ENCODE assay signal across 26 cellular contexts in genomic region chr6:81812416-81812815, GRCh38. TPM values are rescaled to one million over a fixed set of nuclear protein-coding genes. Genes with fewer than 3 reads are reported as not detected.
DNase-seq lines count a peak whose midpoint lies in the region; ATAC-seq and TF ChIP-seq lines count a peak whose summit lies in the region.
"Had no signal": no experiment of that assay in that cellular context is flagged by ENCODE, and none has a peak within 500 bp of the region (broad histone marks: within the 10 kb centered on the region; RNA-seq: fewer than 3 reads in every experiment).

No MANE protein-coding gene starts in this region.

- intact Hi-C loops in CD14-positive monocyte (cut with micrococcal nuclease): loop anchor here (5.0 to 10.0 kb wide), 2 partner anchors 58 to 60 kb away; partner anchors contain the start of gene TENT5A (in 2 of the 2)
- intact Hi-C loops in lower lobe of right lung (cut with DNase I): no loop called here

- H3K79me2 ChIP-seq in OCI-LY3 (ENCODE audit: low read length): no peaks in the 10 kb centered on the region

- H3K27me3 Mint-ChIP-seq in CD14-positive monocyte (ENCODE audit: low read depth in 3 of 3): no peaks in the 10 kb centered on the region

- peaks cover 71% of the 10 kb centered on the region for H3K4me1 Mint-ChIP-seq in CD14-positive monocyte

- H3K9me3 ChIP-seq in OCI-LY3 (ENCODE audit: insufficient read depth, low read length): no peaks in the 10 kb centered on the region
- no peaks in the 10 kb centered on the region for H3K9me3 ChIP-seq in lower lobe of right lung
- H3K9me3 ChIP-seq: ascending aorta, esophagus muscularis mucosa, psoas muscle, tibial nerve had no signal

- H3K4me1 ChIP-seq in OCI-LY3 (ENCODE audit: low read length) (peaks cover 39% of the 10 kb centered on the region), lower lobe of right lung (peaks cover 6% of the 10 kb centered on the region)
- H3K4me1 ChIP-seq: psoas muscle had no signal

- H3K4me3 ChIP-seq in OCI-LY3 (ENCODE audit: low read length): no peak overlapping the region
- peak overlapping the region; percentile 0 for H3K4me3 ChIP-seq in lower lobe of right lung
- no peak overlapping the region for H3K4me3 ChIP-seq in coronary artery
- H3K4me3 ChIP-seq: ascending aorta, esophagus muscularis mucosa, psoas muscle, skin epidermis, tibial nerve had no signal

- ATAC-seq in lower lobe of right lung: no peak
- no peak for ATAC-seq in GM18511 (IDR thresholded peaks at IDR 0.05; ENCODE audit: unreplicated experiment)
- no peak for ATAC-seq in HG02870 (IDR thresholded peaks at IDR 0.05; ENCODE audit: unreplicated experiment)
- ATAC-seq: activated T-cell treated with anti-CD3 and anti-CD28 coated beads, Interleukin-2, amount 50 U/mL, for 4 hours; CD8-positive, alpha-beta T cell; psoas muscle had no signal

- H3K27ac ChIP-seq in OCI-LY3 (ENCODE audit: low read length): no peak overlapping the region
- no peak overlapping the region for H3K27ac ChIP-seq in lower lobe of right lung
- no peak overlapping the region for H3K27ac ChIP-seq in coronary artery
- H3K27ac ChIP-seq: ascending aorta, esophagus muscularis mucosa, psoas muscle, tibial nerve had no signal

- H3K4me2 ChIP-seq in OCI-LY3 (ENCODE audit: low read length): peak overlapping the region; percentile 47

- DNase-seq in CD14-positive monocyte (ENCODE audit: low spot score) (no peak), KBM-7 (peak; percentile 87), lower lobe of right lung (no peak), NCI-H1436 treated with DMSO at 0.1 percent for 48 hours (lab: John Stamatoyannopoulos, UW) (no peak), coronary artery (ENCODE audit: low spot score) (no peak)
- DNase-seq: activated CD4-positive, CD25-positive, alpha-beta regulatory T cell; activated naive CD4-positive, alpha-beta T cell treated with anti-CD3 and anti-CD28 coated beads, Interleukin-2, amount 50 U/mL, for 16 hours; activated T-cell treated with anti-CD3 and anti-CD28 coated beads, Interleukin-2, amount 50 U/mL, for 4 hours; CD8-positive, alpha-beta T cell; effector memory CD4-positive, alpha-beta T cell; H7; NCI-H2107; NCI-H510A treated with DMSO at 0.1 percent for 48 hours; psoas muscle; Right ventricle myocardium superior; stimulated activated CD4-positive, alpha-beta T cell treated with anti-CD3 and anti-CD28 coated beads, Interleukin-2, amount 100 ng/mL, for 24 hours; stimulated activated naive CD4-positive, alpha-beta T cell treated with Interleukin-2 at 50 U/mL for 16 hours had no signal

- H3K27me3 ChIP-seq in OCI-LY3 (ENCODE audit: low read depth, low read length) (no peaks in the 10 kb centered on the region), lower lobe of right lung (ENCODE audit: low read depth) (no peaks in the 10 kb centered on the region)
- H3K27me3 ChIP-seq: ascending aorta, esophagus muscularis mucosa, tibial nerve had no signal

- no peak for TF ChIP-seq CTCF in CD14-positive monocyte (IDR thresholded peaks at IDR 0.05)
- no peak for TF ChIP-seq CTCF in OCI-LY3 (IDR thresholded peaks at IDR 0.05; ENCODE audit: low read depth, low read length)
- no peak for TF ChIP-seq CTCF in lower lobe of right lung (IDR thresholded peaks at IDR 0.05)
- no peak for TF ChIP-seq CTCF in coronary artery (IDR thresholded peaks at IDR 0.05)

- H4K20me1 ChIP-seq in OCI-LY3 (ENCODE audit: insufficient read depth, low read length): no peaks in the 10 kb centered on the region

- peak overlapping the region; percentile 79 to 91 for H3K4me3 Mint-ChIP-seq in CD14-positive monocyte
- H3K4me3 Mint-ChIP-seq: activated T-cell treated with anti-CD3 and anti-CD28 coated beads, Interleukin-2, amount 50 U/mL, for 4 hours; CD8-positive, alpha-beta T cell; T-helper 1 cell treated with Interleukin-12 subunit alpha and Interleukin-12 subunit beta and Interleukin-4 antibody, amounts not matched to agents 30 μg/mL and 1 μg/mL, for 36 hours had no signal

- peak overlapping the region; percentile 81 to 93 (median 90) for H3K27ac Mint-ChIP-seq in CD14-positive monocyte
- H3K27ac Mint-ChIP-seq: CD8-positive, alpha-beta T cell; T-helper 1 cell treated with Interleukin-12 subunit alpha and Interleukin-12 subunit beta and Interleukin-4 antibody, amounts not matched to agents 30 μg/mL and 1 μg/mL, for 36 hours had no signal

- H3K9ac ChIP-seq in OCI-LY3 (ENCODE audit: low read length): no peak overlapping the region

- in situ Hi-C loops in KBM-7 (cut with MboI; ENCODE audit: low pct_unique_long_range_greater_than_20kb, low sequenced_read_pairs): no loop called here

- peak overlapping the region; percentile 13 for H2AFZ ChIP-seq in OCI-LY3 (ENCODE audit: low read depth, low read length)

- no peaks in the 10 kb centered on the region for H3K9me3 Mint-ChIP-seq in CD14-positive monocyte
- H3K9me3 Mint-ChIP-seq: activated T-cell treated with anti-CD3 and anti-CD28 coated beads, Interleukin-2, amount 50 U/mL, for 4 hours; CD8-positive, alpha-beta T cell; T-helper 1 cell treated with Interleukin-12 subunit alpha and Interleukin-12 subunit beta and Interleukin-4 antibody, amounts not matched to agents 30 μg/mL and 1 μg/mL, for 36 hours had no signal

- peaks cover 3% of the 10 kb centered on the region in 2 donors for H3K36me3 Mint-ChIP-seq in CD14-positive monocyte
- H3K36me3 Mint-ChIP-seq: CD8-positive, alpha-beta T cell had no signal

- H3K36me3 ChIP-seq in OCI-LY3 (replicated peaks; ENCODE audit: low read depth, low read length): no peaks in the 10 kb centered on the region
- H3K36me3 ChIP-seq in lower lobe of right lung: no peaks in the 10 kb centered on the region
- H3K36me3 ChIP-seq: ascending aorta, esophagus muscularis mucosa, tibial nerve had no signal

RNA-seq across cellular contexts. Expression of gene TENT5A, which starts 59.9 kb away (rescaled TPM):
- polyA plus RNA-seq in CD14-positive monocyte: 10 to 100 TPM in 1 of 2 donors, 1 to 10 TPM in 1; 9.1 to 12.1 TPM
- 26.6 TPM for total RNA-seq in lower lobe of right lung
- total RNA-seq: OCI-LY7 had no signal
